ENCODE assay signal across 17 cellular contexts in the genomic region with DNA sequence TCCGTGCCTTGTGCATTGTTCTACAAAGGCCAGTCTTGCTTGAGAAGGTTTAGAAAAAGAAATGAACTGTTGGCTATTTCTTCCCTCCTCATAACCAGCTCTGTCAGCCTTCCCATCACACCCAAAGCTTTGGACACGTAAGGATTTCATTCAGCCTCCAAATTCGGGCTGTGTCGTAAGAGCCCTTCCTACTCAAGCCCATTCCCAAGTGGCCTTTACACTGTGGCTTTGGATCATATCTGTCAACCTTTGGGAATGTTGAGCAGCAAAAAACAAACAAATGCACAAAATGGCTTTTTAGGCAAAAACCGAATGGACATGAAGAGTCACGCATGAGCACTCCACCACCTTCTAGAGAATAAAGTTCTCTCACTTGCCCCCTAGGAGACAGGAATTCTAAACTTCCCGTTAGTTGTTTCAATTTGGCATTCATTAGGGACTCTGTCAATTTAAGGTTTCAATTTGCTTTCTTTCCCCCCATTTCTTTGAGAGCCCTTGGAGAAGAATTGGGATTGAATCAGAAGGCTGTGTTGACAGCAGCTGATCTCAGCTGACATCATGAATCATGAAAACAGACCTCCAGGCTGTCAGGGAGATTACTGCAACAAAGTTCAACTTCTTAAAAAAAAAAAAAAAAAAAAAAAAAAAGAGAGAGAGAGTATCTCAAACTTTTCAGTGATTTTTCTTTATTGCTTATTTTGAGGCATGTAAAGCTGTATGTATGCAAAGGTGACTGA.
DNase-seq lines count a peak whose midpoint lies in the region; ATAC-seq, FAIRE-seq and TF ChIP-seq lines count a peak whose summit lies in the region.
"Had no signal": no experiment of that assay in that cellular context is flagged by ENCODE, and none has a peak within 500 bp of the region (broad histone marks: within the 10 kb centered on the region; RNA-seq: fewer than 3 reads in every experiment).

No MANE protein-coding gene starts in this region.

- H2AFZ ChIP-seq in IMR-90 (replicated peaks; ENCODE audit: low read length, poor library complexity) (peak overlapping the region; percentile 11), K562 (ENCODE audit: low read depth, low read length) (no peak overlapping the region)

- H4K20me1 ChIP-seq in IMR-90 (ENCODE audit: insufficient read depth, low read length), result no peaks in the 10 kb centered on the region
- H4K20me1 ChIP-seq in K562 (replicated peaks; ENCODE audit: control insufficient read depth, insufficient read depth, low read length), result no peaks in the 10 kb centered on the region

- H2AK9ac ChIP-seq in IMR-90 (replicated peaks; ENCODE audit: low read depth, low read length, poor library complexity), result no peak overlapping the region

- no peak overlapping the region; the same call in 1 of the 2 replicates for H3K23ac ChIP-seq in IMR-90 (ENCODE audit: low read depth, low read length)

- H3K4me1 ChIP-seq in IMR-90 (ENCODE audit: control insufficient read depth, insufficient read depth, low read length), result no peaks in the 10 kb centered on the region
- no peaks in the 10 kb centered on the region for H3K4me1 ChIP-seq in K562 (replicated peaks in 1 of 2; ENCODE audit: control insufficient read depth in 2 of 2, insufficient read depth in 2 of 2, low read length in 2 of 2)
- H3K4me1 ChIP-seq in left ventricle myocardium inferior, result peaks cover 13% of the 10 kb centered on the region
- peaks cover 0 to 30% (median 15%) of the 10 kb centered on the region in 4 donors for H3K4me1 ChIP-seq in tibial nerve
- H3K4me1 ChIP-seq: colonic mucosa, foreskin keratinocyte, sigmoid colon had no signal

- H3K27me3 ChIP-seq in IMR-90 (ENCODE audit: control insufficient read depth, insufficient read depth, low read length) (peaks cover 2% of the 10 kb centered on the region; the same call in 1 of the 2 replicates), K562 (ENCODE audit: control insufficient read depth in 2 of 2, insufficient read depth in 2 of 2, low read length in 2 of 2) (peaks cover 5 to 27% of the 10 kb centered on the region in 2 experiments; a peak in 3 of 5 replicates), left ventricle myocardium inferior (ENCODE audit: low read depth) (peaks cover 8% of the 10 kb centered on the region), tibial nerve (no peaks in the 10 kb centered on the region)
- H3K27me3 ChIP-seq: colonic mucosa, foreskin keratinocyte, sigmoid colon had no signal

- DNase-seq in IMR-90, result no peak
- DNase-seq in K562 (ENCODE audit: extremely low read depth in 1 of 4, low spot score in 3 of 4), result no peak
- peak; percentile 20 for DNase-seq in left ventricle myocardium inferior
- DNase-seq in tibial nerve (ENCODE audit: low spot score in 2 of 2), result no peak
- DNase-seq in NCI-H2081 treated with DMSO at 0.1 percent for 48 hours (lab: John Stamatoyannopoulos, UW), result no peak
- no peak for DNase-seq in NCI-H748 (lab: John Stamatoyannopoulos, UW; ENCODE audit: unreplicated experiment)
- DNase-seq: activated CD8-positive, alpha-beta memory T cell treated with anti-CD3 and anti-CD28 coated beads for 24 hours; activated naive CD4-positive, alpha-beta T cell treated with anti-CD3 and anti-CD28 coated beads, Interleukin-2, amount 50 U/mL, for 16 hours; Caco-2; colonic mucosa; foreskin keratinocyte; naive thymus-derived CD8-positive, alpha-beta T cell; NCI-H187; NCI-H526 treated with DMSO at 0.1 percent for 48 hours; SHP77 treated with DMSO at 0.1 percent for 48 hours; sigmoid colon had no signal

- H2BK20ac ChIP-seq in IMR-90 (ENCODE audit: low read depth, low read length), result no peak overlapping the region

- no peak overlapping the region for H4K5ac ChIP-seq in IMR-90 (ENCODE audit: low read depth, low read length)

- no peak overlapping the region for H3K56ac ChIP-seq in IMR-90 (ENCODE audit: extremely low read depth, insufficient read depth, low read length)

- no peaks in the 10 kb centered on the region for H3K79me1 ChIP-seq in IMR-90 (ENCODE audit: low read depth in 1 of 2, low read length in 2 of 2)

- TF ChIP-seq CTCF in IMR-90 (conservative IDR thresholded peaks at IDR 0.05; ENCODE audit: low read depth, low read length) (no peak), K562 (IDR thresholded peaks at IDR 0.05 in 2 of 3, conservative IDR thresholded peaks at IDR 0.05 in 1 of 3; ENCODE audit: insufficient read depth in 2 of 3, low read depth in 1 of 3, low read length in 3 of 3) (no peak), left ventricle myocardium inferior (IDR thresholded peaks at IDR 0.05; ENCODE audit: borderline replicate concordance) (no peak), tibial nerve (IDR thresholded peaks at IDR 0.05) (no peak)

- intact Hi-C loops in IMR-90 (cut with micrococcal nuclease) (no loop called here), K562 (cut with micrococcal nuclease) (loop anchor here (2.0 to 10.0 kb wide), 2 partner anchors 103 to 235 kb away; no protein-coding TSS in a partner anchor), left ventricle myocardium inferior (cut with micrococcal nuclease) (no loop called here)

- in situ Hi-C loops in IMR-90 (cut with MboI; ENCODE audit: low sequenced_read_pairs), result no loop called here
- in situ Hi-C loops in K562 (cut with MboI), result loop anchor here (25.0 kb wide), 1 partner anchor 677 kb away; no protein-coding TSS in a partner anchor

- H3K4me3 ChIP-seq in IMR-90 (ENCODE audit: insufficient read depth, low read depth, low read length) (no peak overlapping the region), K562 (no peak overlapping the region), left ventricle myocardium inferior (peak overlapping the region; percentile 18), tibial nerve (no peak overlapping the region)
- H3K4me3 ChIP-seq: colonic mucosa, sigmoid colon had no signal

- TF ChIP-seq EP300 in K562 (IDR thresholded peaks at IDR 0.05; ENCODE audit: low read length), result no peak
- TF ChIP-seq EP300 in tibial nerve (IDR thresholded peaks at IDR 0.05), result peak in 1 of 2 donors; percentile 39

- H3K14ac ChIP-seq in IMR-90 (replicated peaks; ENCODE audit: low read depth, low read length), result no peak overlapping the region

- dilution Hi-C loops in IMR-90 (cut with HindIII; ENCODE audit: low sequenced_read_pairs, unreplicated experiment), result no loop called here

- no peak overlapping the region for H3K4ac ChIP-seq in IMR-90 (ENCODE audit: low read depth, low read length)

- no peak overlapping the region for H3K18ac ChIP-seq in IMR-90 (ENCODE audit: low read depth, low read length)

- no peak overlapping the region for H3K27ac ChIP-seq in IMR-90 (ENCODE audit: insufficient read depth, low read length)
- no peak overlapping the region for H3K27ac ChIP-seq in K562 (ENCODE audit: extremely low read depth, low read depth, low read length)
- peak overlapping the region; percentile 62 for H3K27ac ChIP-seq in left ventricle myocardium inferior (replicated peaks)
- H3K27ac ChIP-seq in tibial nerve, result peak overlapping the region in 3 of 4 donors; percentile 46 to 92 (median 71)
- H3K27ac ChIP-seq: colonic mucosa, foreskin keratinocyte had no signal

- POLR2A ChIA-PET in IMR-90 (lab: Charles Lee; ENCODE audit: unreplicated experiment), result no interaction called here
- POLR2A ChIA-PET in K562 (lab: Yijun Ruan, JAX), result interaction anchor here (1.2 to 2.8 kb wide), 2 partner anchors 7 to 10 kb away, joined by 3 to 7 read pairs; no protein-coding TSS in a partner anchor

- no peak overlapping the region for H3K4me2 ChIP-seq in IMR-90 (ENCODE audit: low read depth, low read length)
- no peak overlapping the region for H3K4me2 ChIP-seq in K562 (ENCODE audit: insufficient read depth, low read length)

- TF ChIP-seq RAD21 in IMR-90 (IDR thresholded peaks at IDR 0.05; ENCODE audit: low read length) (no peak), K562 (CRISPR knock-in tag; conservative IDR thresholded peaks at IDR 0.05 in 1 of 2, IDR thresholded peaks at IDR 0.05 in 1 of 2) (no peak)

- CTCF ChIA-PET in IMR-90 (lab: Yijun Ruan, JAX) (interaction anchor here (0.6 kb wide), 1 partner anchor 581 kb away, joined by 3 read pairs; no protein-coding TSS in a partner anchor), K562 (lab: Yijun Ruan, JAX; ENCODE audit: low intra/inter-chr PET ratio) (interaction anchor here (0.6 kb wide), 2 partner anchors 45 to 68 kb away, joined by 5 to 6 read pairs; no protein-coding TSS in a partner anchor)

- H3K36me3 ChIP-seq in IMR-90 (ENCODE audit: control insufficient read depth, insufficient read depth, low read length), result no peaks in the 10 kb centered on the region
- no peaks in the 10 kb centered on the region for H3K36me3 ChIP-seq in K562 (ENCODE audit: control insufficient read depth, insufficient read depth, low read length)
- H3K36me3 ChIP-seq in left ventricle myocardium inferior, result no peaks in the 10 kb centered on the region
- no peaks in the 10 kb centered on the region for H3K36me3 ChIP-seq in tibial nerve
- H3K36me3 ChIP-seq: colonic mucosa, sigmoid colon had no signal

- H3K79me2 ChIP-seq in K562 (ENCODE audit: control insufficient read depth, insufficient read depth, low read length), result no peaks in the 10 kb centered on the region

- no peak overlapping the region for H2AK5ac ChIP-seq in IMR-90 (ENCODE audit: low read depth, low read length)

- H2BK120ac ChIP-seq in IMR-90 (ENCODE audit: low read depth, low read length), result no peak overlapping the region

- H2BK5ac ChIP-seq in IMR-90 (ENCODE audit: low read depth, low read length, poor library complexity, severe bottlenecking), result no peak overlapping the region

- H4K91ac ChIP-seq in IMR-90 (ENCODE audit: insufficient read depth, low read depth, low read length), result no peak overlapping the region

- H2BK15ac ChIP-seq in IMR-90 (ENCODE audit: low read depth, low read length), result no peak overlapping the region

- H3K9me1 ChIP-seq in IMR-90 (ENCODE audit: insufficient read depth, low read length) (no peaks in the 10 kb centered on the region), K562 (ENCODE audit: control insufficient read depth, insufficient read depth, low read length) (no peaks in the 10 kb centered on the region)

- no peak overlapping the region for H4K8ac ChIP-seq in IMR-90 (ENCODE audit: low read depth in 2 of 2, low read length in 2 of 2)

- FAIRE-seq in K562 (lab: Jason Lieb, UNC), result no peak

- no peak overlapping the region for H3K9ac ChIP-seq in IMR-90 (ENCODE audit: low read depth, low read length)
- H3K9ac ChIP-seq in K562 (ENCODE audit: insufficient read depth in 1 of 2, low read depth in 2 of 2, low read length in 2 of 2), result no peak overlapping the region

- 67% methylated on average over 2 of the region's 7 CpGs; no CpG with 5 or more reads in 1 of the 2 experiments for WGBS in IMR-90 (ENCODE audit: extremely low coverage in 2 of 2, insufficient read length in 1 of 2), 2 experiments
- WGBS in K562 (ENCODE audit: insufficient coverage, low coverage, missing lambda C conversion rate), result 5% methylated on average over 7 of the region's 7 CpGs
- WGBS in tibial nerve, 2 donors, result 36 to 45% methylated on average over 7 of the region's 7 CpGs

- no TSS peak for BruUV-seq in IMR-90 (replicated peaks; lab: Mats Ljungman, UMichigan)
- BruUV-seq in K562 (replicated peaks; lab: Mats Ljungman, UMichigan), result no TSS peak

- H3K9me3 ChIP-seq in IMR-90 (ENCODE audit: control insufficient read depth, insufficient read depth, low read length), result no peaks in the 10 kb centered on the region
- H3K9me3 ChIP-seq in K562 (replicated peaks; ENCODE audit: control insufficient read depth, insufficient read depth, low read depth, low read length), result no peaks in the 10 kb centered on the region
- peaks cover 7% of the 10 kb centered on the region for H3K9me3 ChIP-seq in left ventricle myocardium inferior (replicated peaks)
- no peaks in the 10 kb centered on the region for H3K9me3 ChIP-seq in tibial nerve
- H3K9me3 ChIP-seq: Caco-2, colonic mucosa, sigmoid colon had no signal

- ATAC-seq in IMR-90 (ENCODE audit: low read depth) (no peak), K562 (no peak), GM18511 (IDR thresholded peaks at IDR 0.05; ENCODE audit: unreplicated experiment) (no peak)
- ATAC-seq: foreskin keratinocyte; naive thymus-derived CD8-positive, alpha-beta T cell had no signal

- TF ChIP-seq POLR2A in IMR-90 (IDR thresholded peaks at IDR 0.05; ENCODE audit: low read depth, low read length), result no peak
- TF ChIP-seq POLR2A in K562 (conservative IDR thresholded peaks at IDR 0.05), result no peak
- no peak for TF ChIP-seq POLR2A in tibial nerve (IDR thresholded peaks at IDR 0.05)

Comparison
In these comparisons a context has a peak if more than half of its experiments do, and no peak if none do; other contexts are left out.
1. H3K27ac ChIP-seq: peak in left ventricle myocardium inferior (single experiment) and tibial nerve (3 of 4); none in IMR-90 (single experiment) and K562 (single experiment).